In the genomic region with DNA sequence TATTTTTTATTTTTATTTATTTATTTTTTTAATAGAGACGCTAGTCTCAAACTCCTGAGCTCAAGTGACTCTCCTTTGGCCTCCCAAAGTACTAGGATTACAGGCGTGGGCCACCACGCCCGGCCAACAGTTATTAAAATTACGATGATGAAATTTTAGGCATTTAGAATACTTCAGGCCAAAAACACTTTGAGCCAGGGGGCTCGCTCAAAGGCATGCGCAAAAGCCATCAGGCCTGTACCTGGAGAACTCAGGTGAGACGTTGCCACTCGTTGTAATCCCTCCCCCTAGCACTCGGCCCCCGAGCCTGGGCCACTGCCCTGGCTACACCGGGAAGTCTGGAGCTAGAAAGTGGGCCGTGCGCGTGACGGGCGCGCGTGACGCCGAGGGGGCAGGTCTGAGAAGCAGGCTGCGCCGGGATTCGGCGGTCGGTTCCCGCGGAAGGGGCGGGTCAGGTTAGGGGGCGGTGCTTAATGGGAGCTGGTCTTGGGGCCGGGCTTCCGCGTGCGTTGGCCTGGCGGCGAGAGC, we compare ENCODE assay signal across 1 cellular context.
TF ChIP-seq lines count a peak whose summit lies in the region.

No MANE protein-coding gene starts in this region.

TF ChIP-seq in HepG2, 621 proteins besides CTCF, POLR2A, EP300 and RAD21 (continued from another document and continues in another):
- TF ChIP-seq ZNF704 (CRISPR knock-in tag; IDR thresholded peaks at IDR 0.05; ENCODE audit: borderline replicate concordance), result no peak
- TF ChIP-seq, protein P1, sequence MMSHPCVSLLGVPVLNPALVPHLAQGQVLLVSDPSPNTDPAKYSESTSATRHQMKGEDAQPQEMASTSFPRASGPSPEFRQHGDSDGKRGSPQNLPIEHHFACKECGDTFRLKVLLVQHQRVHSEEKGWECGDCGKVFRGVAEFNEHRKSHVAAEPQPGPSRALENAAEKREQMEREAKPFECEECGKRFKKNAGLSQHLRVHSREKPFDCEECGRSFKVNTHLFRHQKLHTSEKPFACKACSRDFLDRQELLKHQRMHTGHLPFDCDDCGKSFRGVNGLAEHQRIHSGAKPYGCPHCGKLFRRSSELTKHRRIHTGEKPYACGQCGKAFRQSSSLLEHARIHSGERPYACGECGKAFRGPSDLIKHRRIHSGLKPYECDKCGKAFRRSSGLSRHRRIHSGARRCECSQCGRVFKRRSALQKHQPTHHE (CRISPR knock-in tag; IDR thresholded peaks at IDR 0.05; ENCODE audit: borderline replicate concordance), result no peak
- peak; percentile 56 for TF ChIP-seq FOXC1 (CRISPR knock-in tag; IDR thresholded peaks at IDR 0.05; ENCODE audit: borderline replicate concordance)
- no peak for TF ChIP-seq ZNF83 (CRISPR knock-in tag; IDR thresholded peaks at IDR 0.05; ENCODE audit: borderline replicate concordance)
- TF ChIP-seq, protein P2, sequence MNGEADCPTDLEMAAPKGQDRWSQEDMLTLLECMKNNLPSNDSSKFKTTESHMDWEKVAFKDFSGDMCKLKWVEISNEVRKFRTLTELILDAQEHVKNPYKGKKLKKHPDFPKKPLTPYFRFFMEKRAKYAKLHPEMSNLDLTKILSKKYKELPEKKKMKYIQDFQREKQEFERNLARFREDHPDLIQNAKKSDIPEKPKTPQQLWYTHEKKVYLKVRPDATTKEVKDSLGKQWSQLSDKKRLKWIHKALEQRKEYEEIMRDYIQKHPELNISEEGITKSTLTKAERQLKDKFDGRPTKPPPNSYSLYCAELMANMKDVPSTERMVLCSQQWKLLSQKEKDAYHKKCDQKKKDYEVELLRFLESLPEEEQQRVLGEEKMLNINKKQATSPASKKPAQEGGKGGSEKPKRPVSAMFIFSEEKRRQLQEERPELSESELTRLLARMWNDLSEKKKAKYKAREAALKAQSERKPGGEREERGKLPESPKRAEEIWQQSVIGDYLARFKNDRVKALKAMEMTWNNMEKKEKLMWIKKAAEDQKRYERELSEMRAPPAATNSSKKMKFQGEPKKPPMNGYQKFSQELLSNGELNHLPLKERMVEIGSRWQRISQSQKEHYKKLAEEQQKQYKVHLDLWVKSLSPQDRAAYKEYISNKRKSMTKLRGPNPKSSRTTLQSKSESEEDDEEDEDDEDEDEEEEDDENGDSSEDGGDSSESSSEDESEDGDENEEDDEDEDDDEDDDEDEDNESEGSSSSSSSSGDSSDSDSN (CRISPR knock-in tag; IDR thresholded peaks at IDR 0.05), result no peak
- TF ChIP-seq NAIF1 (CRISPR knock-in tag; IDR thresholded peaks at IDR 0.05; ENCODE audit: borderline replicate concordance), result peak; percentile 69; the same call in 1 of the 2 replicates
- TF ChIP-seq SYNCRIP (IDR thresholded peaks at IDR 0.05; ENCODE audit: insufficient read depth, low read depth, low read length), result no peak
- no peak for TF ChIP-seq GLMP (CRISPR knock-in tag; IDR thresholded peaks at IDR 0.05; ENCODE audit: borderline replicate concordance)
- TF ChIP-seq TRIM22 (IDR thresholded peaks at IDR 0.05), result no peak
- TF ChIP-seq NFKB2 (CRISPR knock-in tag; IDR thresholded peaks at IDR 0.05; ENCODE audit: borderline replicate concordance), result peak; percentile 86; the same call in 1 of the 2 replicates
- TF ChIP-seq CC2D1A (CRISPR knock-in tag; IDR thresholded peaks at IDR 0.05), result no peak
- peak in 1 of 2 experiments; percentile 75; a peak in 2 of 4 replicates for TF ChIP-seq KLF16 (CRISPR knock-in tag; IDR thresholded peaks at IDR 0.05)
- TF ChIP-seq HINFP (CRISPR knock-in tag; IDR thresholded peaks at IDR 0.05; ENCODE audit: low read depth), result no peak
- TF ChIP-seq AHDC1 (CRISPR knock-in tag; IDR thresholded peaks at IDR 0.05; ENCODE audit: borderline replicate concordance), result peak; percentile 37; the same call in 1 of the 2 replicates
- TF ChIP-seq ZNF337 (CRISPR knock-in tag; IDR thresholded peaks at IDR 0.05; ENCODE audit: borderline replicate concordance, low read depth), result peak; percentile 74; the same call in 1 of the 2 replicates
- TF ChIP-seq ZNF501 (CRISPR knock-in tag; IDR thresholded peaks at IDR 0.05), result peak; percentile 61
- peak; percentile 85 for TF ChIP-seq KLF6 (CRISPR knock-in tag; IDR thresholded peaks at IDR 0.05)
- no peak; the same call in none of the 2 replicates for TF ChIP-seq RFXAP (CRISPR knock-in tag; IDR thresholded peaks at IDR 0.05; ENCODE audit: borderline replicate concordance)
- TF ChIP-seq ZNF772 (CRISPR knock-in tag; IDR thresholded peaks at IDR 0.05), result peak; percentile 91; the same call in 1 of the 2 replicates
- TF ChIP-seq NFATC3 (CRISPR knock-in tag; IDR thresholded peaks at IDR 0.05), result peak; percentile 98
- TF ChIP-seq DMAP1 (CRISPR knock-in tag; IDR thresholded peaks at IDR 0.05), result peak; percentile 85; the same call in 1 of the 2 replicates
- TF ChIP-seq RNF219 (CRISPR knock-in tag; IDR thresholded peaks at IDR 0.05), result no peak; the same call in 1 of the 2 replicates
- peak; percentile 81; the same call in 1 of the 2 replicates for TF ChIP-seq MAF1 (CRISPR knock-in tag; IDR thresholded peaks at IDR 0.05; ENCODE audit: borderline replicate concordance)
- TF ChIP-seq TFDP1 (CRISPR knock-in tag; IDR thresholded peaks at IDR 0.05; ENCODE audit: borderline replicate concordance), result peak; percentile 96
- TF ChIP-seq CBX5 (CRISPR knock-in tag; IDR thresholded peaks at IDR 0.05; ENCODE audit: borderline replicate concordance), result peak; percentile 93; the same call in 1 of the 2 replicates
- peak; percentile 43; the same call in 1 of the 2 replicates for TF ChIP-seq ZNF235 (CRISPR knock-in tag; IDR thresholded peaks at IDR 0.05; ENCODE audit: borderline replicate concordance)
- no peak for TF ChIP-seq AGO1 (IDR thresholded peaks at IDR 0.05; ENCODE audit: low read depth, low read length, poor library complexity, severe bottlenecking)
- TF ChIP-seq ZNF841 (CRISPR knock-in tag; IDR thresholded peaks at IDR 0.05; ENCODE audit: borderline replicate concordance), result no peak
- peak; percentile 86 for TF ChIP-seq THAP11 (CRISPR knock-in tag; IDR thresholded peaks at IDR 0.05)
- TF ChIP-seq ZMAT3 (CRISPR knock-in tag; conservative IDR thresholded peaks at IDR 0.05), result peak; percentile 14; the same call in 1 of the 2 replicates
- TF ChIP-seq CBX1 (IDR thresholded peaks at IDR 0.05; ENCODE audit: low read depth), result peak; percentile 66
- no peak for TF ChIP-seq CHCHD3 (CRISPR knock-in tag; IDR thresholded peaks at IDR 0.05)
- TF ChIP-seq, protein P3, sequence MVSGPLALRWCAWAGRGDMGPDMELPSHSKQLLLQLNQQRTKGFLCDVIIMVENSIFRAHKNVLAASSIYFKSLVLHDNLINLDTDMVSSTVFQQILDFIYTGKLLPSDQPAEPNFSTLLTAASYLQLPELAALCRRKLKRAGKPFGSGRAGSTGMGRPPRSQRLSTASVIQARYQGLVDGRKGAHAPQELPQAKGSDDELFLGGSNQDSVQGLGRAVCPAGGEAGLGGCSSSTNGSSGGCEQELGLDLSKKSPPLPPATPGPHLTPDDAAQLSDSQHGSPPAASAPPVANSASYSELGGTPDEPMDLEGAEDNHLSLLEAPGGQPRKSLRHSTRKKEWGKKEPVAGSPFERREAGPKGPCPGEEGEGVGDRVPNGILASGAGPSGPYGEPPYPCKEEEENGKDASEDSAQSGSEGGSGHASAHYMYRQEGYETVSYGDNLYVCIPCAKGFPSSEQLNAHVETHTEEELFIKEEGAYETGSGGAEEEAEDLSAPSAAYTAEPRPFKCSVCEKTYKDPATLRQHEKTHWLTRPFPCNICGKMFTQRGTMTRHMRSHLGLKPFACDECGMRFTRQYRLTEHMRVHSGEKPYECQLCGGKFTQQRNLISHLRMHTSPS (CRISPR knock-in tag; IDR thresholded peaks at IDR 0.05; ENCODE audit: low read depth), result no peak
- 0 out of 2 replicates have a peak, but pooled peaks have one; percentile 52 for TF ChIP-seq AKAP8 (CRISPR knock-in tag; IDR thresholded peaks at IDR 0.05)
- peak; percentile 66; the same call in 1 of the 2 replicates for TF ChIP-seq CEBPG (CRISPR knock-in tag; IDR thresholded peaks at IDR 0.05)
